In genomic region chr7:36299223-36299760, GRCh38 we compare ENCODE assay signal across 19 cellular contexts.
"Had no signal": no experiment of that assay in that cellular context is flagged by ENCODE, and none has a peak within 500 bp of the region (broad histone marks: within the 10 kb centered on the region; RNA-seq: fewer than 3 reads in every experiment).

No MANE protein-coding gene starts in this region.

- H3K4me2 ChIP-seq: KMS-11 had no signal

- DNase-seq: Kasumi-1, MM.1S, NCI-H1092 treated with DMSO at 0.1 percent for 48 hours, NCI-H1436, NCI-H187, NCI-H2029, NCI-H2081 treated with DMSO at 0.1 percent for 48 hours, NCI-H2171, NCI-H226, NCI-H446, NCI-H510A, NCI-H524 treated with DMSO at 0.1 percent for 48 hours, PC-3, SHP77 had no signal

- H3K27ac ChIP-seq: KMS-11, RWPE1 had no signal

- H3K9ac ChIP-seq: KMS-11 had no signal

- ATAC-seq: K562, Panc1, PC-3, SK-N-SH treated with all-trans-retinoic acid at 6 μM for 48 hours had no signal

- H3K4me3 ChIP-seq: K562 had no signal

- FAIRE-seq: K562 had no signal
